ENCODE assay signal across 25 cellular contexts in genomic region chr14:76883437-76883836, GRCh38. TPM values are rescaled to one million over a fixed set of nuclear protein-coding genes. Genes with fewer than 3 reads are reported as not detected.
A peak's percentile ranks its signal among the peaks of the same experiment; 100 is the strongest.
DNase-seq lines count a peak whose midpoint lies in the region; ATAC-seq and TF ChIP-seq lines count a peak whose summit lies in the region.
"Had no signal": no experiment of that assay in that cellular context is flagged by ENCODE, and none has a peak within 500 bp of the region (broad histone marks: within the 10 kb centered on the region; RNA-seq: fewer than 3 reads in every experiment).

No MANE protein-coding gene starts in this region.

- H3K27ac Mint-ChIP-seq in activated T-helper 17 cell treated with anti-CD3 and anti-CD28 coated beads, Interleukin-2, amount 50 U/mL, for 72 hours = peak overlapping the region; percentile 56
- H3K27ac Mint-ChIP-seq in nephron progenitor cell = peak overlapping the region; percentile 16
- H3K27ac Mint-ChIP-seq: IgD-negative memory B cell had no signal

- H3K4me3 Mint-ChIP-seq in activated T-helper 17 cell treated with anti-CD3 and anti-CD28 coated beads, Interleukin-2, amount 50 U/mL, for 72 hours = no peak overlapping the region
- no peak overlapping the region for H3K4me3 Mint-ChIP-seq in nephron progenitor cell
- H3K4me3 Mint-ChIP-seq: CD4-positive, alpha-beta memory T cell had no signal

- ATAC-seq in DND-41 (ENCODE audit: insufficient read depth, low read depth) = peak; percentile 50; the same call in 1 of the 3 replicates
- ATAC-seq in activated T-helper 17 cell treated with anti-CD3 and anti-CD28 coated beads, Interleukin-2, amount 50 U/mL, for 72 hours (replicated peaks) = no peak
- ATAC-seq: HCT116, PC-3 had no signal

- H3K9ac ChIP-seq in BLaER1 (no peak overlapping the region), DND-41 (ENCODE audit: low read depth, low read length) (no peak overlapping the region), neuronal stem cell (ENCODE audit: low read depth, low read length, poor library complexity) (no peak overlapping the region)

- H3K36me3 ChIP-seq in BLaER1 (no peaks in the 10 kb centered on the region), DND-41 (ENCODE audit: insufficient read depth, low read length) (no peaks in the 10 kb centered on the region), neuronal stem cell (replicated peaks in 1 of 2; ENCODE audit: control insufficient read depth in 2 of 2, insufficient read depth in 2 of 2, low read length in 2 of 2) (no peaks in the 10 kb centered on the region)

- H3K18ac ChIP-seq in neuronal stem cell (ENCODE audit: low read length) = no peak overlapping the region

- H3K4me1 ChIP-seq in BLaER1 (peaks cover 13% of the 10 kb centered on the region), DND-41 (ENCODE audit: insufficient read depth, low read length) (no peaks in the 10 kb centered on the region), neuronal stem cell (ENCODE audit: control insufficient read depth in 2 of 2, insufficient read depth in 1 of 2, low read depth in 1 of 2, low read length in 2 of 2) (peaks cover 0 to 8% of the 10 kb centered on the region in 2 donors)
- H3K4me1 ChIP-seq: Caco-2 had no signal

- no peak overlapping the region for H3K23ac ChIP-seq in neuronal stem cell (ENCODE audit: low read depth, low read length, poor library complexity)

- H3K4me2 ChIP-seq in BLaER1 = peak overlapping the region; percentile 47
- H3K4me2 ChIP-seq in DND-41 (ENCODE audit: insufficient read depth, low read length) = no peak overlapping the region
- no peak overlapping the region for H3K4me2 ChIP-seq in neuronal stem cell (ENCODE audit: insufficient read depth, low read length, poor library complexity, severe bottlenecking)

- H3K27me3 ChIP-seq in BLaER1 (no peaks in the 10 kb centered on the region), DND-41 (ENCODE audit: insufficient read depth, low read length, poor library complexity) (peaks cover 4% of the 10 kb centered on the region), neuronal stem cell (ENCODE audit: control insufficient read depth in 3 of 3, insufficient read depth in 3 of 3, low read depth in 1 of 3, low read length in 3 of 3) (peaks cover 0 to 15% (median 0%) of the 10 kb centered on the region in 3 experiments)

- H3K79me2 ChIP-seq in DND-41 (ENCODE audit: insufficient read depth, low read length) = no peaks in the 10 kb centered on the region

- no peak overlapping the region for H3K14ac ChIP-seq in neuronal stem cell (ENCODE audit: low read length)

- no peaks in the 10 kb centered on the region for H3K79me1 ChIP-seq in neuronal stem cell (ENCODE audit: low read depth, low read length)

- no peak overlapping the region for H2AFZ ChIP-seq in DND-41 (ENCODE audit: low read depth, low read length)
- H2AFZ ChIP-seq in neuronal stem cell (ENCODE audit: low read length) = no peak overlapping the region

- no peak overlapping the region for H4K91ac ChIP-seq in neuronal stem cell (ENCODE audit: low read depth, low read length, poor library complexity)

- H3K4me3 ChIP-seq in BLaER1 (no peak overlapping the region), DND-41 (ENCODE audit: low read depth in 1 of 2, low read length in 2 of 2) (no peak overlapping the region), neuronal stem cell (ENCODE audit: low read length in 2 of 2) (no peak overlapping the region)
- H3K4me3 ChIP-seq: SK-N-MC had no signal

- H4K8ac ChIP-seq in neuronal stem cell (ENCODE audit: low read depth, low read length) = no peak overlapping the region

- H2BK5ac ChIP-seq in neuronal stem cell (ENCODE audit: low read length) = no peak overlapping the region

- no peaks in the 10 kb centered on the region for H3K4me1 Mint-ChIP-seq in activated T-helper 17 cell treated with anti-CD3 and anti-CD28 coated beads, Interleukin-2, amount 50 U/mL, for 72 hours
- H3K4me1 Mint-ChIP-seq in nephron progenitor cell = no peaks in the 10 kb centered on the region

- no peak overlapping the region for H2BK15ac ChIP-seq in neuronal stem cell (ENCODE audit: low read length)

- no peaks in the 10 kb centered on the region for H3K9me3 Mint-ChIP-seq in activated T-helper 17 cell treated with anti-CD3 and anti-CD28 coated beads, Interleukin-2, amount 50 U/mL, for 72 hours
- no peaks in the 10 kb centered on the region for H3K9me3 Mint-ChIP-seq in nephron progenitor cell
- H3K9me3 Mint-ChIP-seq: CD4-positive, alpha-beta memory T cell; IgD-negative memory B cell had no signal

- H3K36me3 Mint-ChIP-seq in activated T-helper 17 cell treated with anti-CD3 and anti-CD28 coated beads, Interleukin-2, amount 50 U/mL, for 72 hours (ENCODE audit: low read depth) = no peaks in the 10 kb centered on the region
- H3K36me3 Mint-ChIP-seq in nephron progenitor cell (ENCODE audit: low read depth) = no peaks in the 10 kb centered on the region
- H3K36me3 Mint-ChIP-seq: CD4-positive, alpha-beta memory T cell had no signal

- peak overlapping the region; percentile 38; the same call in 1 of the 2 replicates for H3K27ac ChIP-seq in BLaER1
- H3K27ac ChIP-seq in DND-41 (ENCODE audit: low read length) = no peak overlapping the region
- H3K27ac ChIP-seq in neuronal stem cell (replicated peaks; ENCODE audit: low read length) = no peak overlapping the region
- H3K27ac ChIP-seq: SK-N-MC had no signal

- H2BK120ac ChIP-seq in neuronal stem cell (ENCODE audit: low read depth, low read length) = no peak overlapping the region

- DNase-seq in DND-41 = peak; percentile 49
- no peak for DNase-seq in nephron progenitor cell
- DNase-seq in NK-92 (lab: John Stamatoyannopoulos, UW; ENCODE audit: unreplicated experiment) = no peak
- DNase-seq in superior temporal gyrus (ENCODE audit: extremely low spot score) = no peak
- no peak for DNase-seq in neuronal stem cell (ENCODE audit: low spot score)
- DNase-seq: Caco-2; CD4-positive, alpha-beta memory T cell; DMS 273 treated with DMSO at 0.1 percent for 48 hours; GOT3; Kasumi-1; NCI-H1694; NCI-H2081; NCI-H2171; NCI-H524 treated with DMSO at 0.1 percent for 48 hours; PC-3; SHP77 treated with DMSO at 0.1 percent for 48 hours had no signal

- no peak overlapping the region for H2BK12ac ChIP-seq in neuronal stem cell (ENCODE audit: low read length)

- H2AK5ac ChIP-seq in neuronal stem cell (ENCODE audit: low read depth, low read length) = no peak overlapping the region

- TF ChIP-seq CTCF in DND-41 (IDR thresholded peaks at IDR 0.05; ENCODE audit: borderline replicate concordance, extremely low read depth, low read length, poor library complexity, severe bottlenecking) (no peak), nephron progenitor cell (IDR thresholded peaks at IDR 0.05) (no peak)

- no peaks in the 10 kb centered on the region for H4K20me1 ChIP-seq in BLaER1
- no peaks in the 10 kb centered on the region for H4K20me1 ChIP-seq in DND-41 (ENCODE audit: insufficient read depth, low read length)

- no peak overlapping the region for H3K4ac ChIP-seq in neuronal stem cell (ENCODE audit: low read length)

- H3K27me3 Mint-ChIP-seq in activated T-helper 17 cell treated with anti-CD3 and anti-CD28 coated beads, Interleukin-2, amount 50 U/mL, for 72 hours = no peaks in the 10 kb centered on the region
- peaks cover 13% of the 10 kb centered on the region for H3K27me3 Mint-ChIP-seq in nephron progenitor cell (ENCODE audit: low read depth, poor library complexity)

- no CpG with 5 or more reads among the region's 6 CpGs for WGBS in neuronal stem cell (ENCODE audit: extremely low coverage in 2 of 2, insufficient read length in 2 of 2, insufficient replicate concordance in 1 of 2), 2 donors

- no peaks in the 10 kb centered on the region for H3K9me3 ChIP-seq in BLaER1
- no peaks in the 10 kb centered on the region for H3K9me3 ChIP-seq in DND-41 (ENCODE audit: insufficient read depth, low read length, severe bottlenecking)
- H3K9me3 ChIP-seq in neuronal stem cell (replicated peaks in 1 of 2; ENCODE audit: control insufficient read depth in 2 of 2, insufficient read depth in 1 of 2, low read depth in 1 of 2, low read length in 2 of 2) = no peaks in the 10 kb centered on the region
- H3K9me3 ChIP-seq: Caco-2 had no signal

RNA-seq across cellular contexts. Expression of gene LRRC74A, which starts 57.2 kb away (rescaled TPM):
- not detected for total RNA-seq in activated T-helper 17 cell treated with anti-CD3 and anti-CD28 coated beads, Interleukin-2, amount 50 U/mL, for 72 hours
- polyA plus RNA-seq in neuronal stem cell (2013, experiment 1 of 2) = not detected
- not detected for polyA plus RNA-seq in neuronal stem cell (2013, experiment 2 of 2)
- total RNA-seq: A673; Caco-2; CD4-positive, alpha-beta memory T cell; MCF 10A; PC-3; RPMI7951 had no signal
- polyA plus RNA-seq: BJ; CD4-positive, alpha-beta memory T cell; IgD-negative memory B cell had no signal
